Comparison of ENCODE assay signal across 27 cellular contexts in the genomic region with DNA sequence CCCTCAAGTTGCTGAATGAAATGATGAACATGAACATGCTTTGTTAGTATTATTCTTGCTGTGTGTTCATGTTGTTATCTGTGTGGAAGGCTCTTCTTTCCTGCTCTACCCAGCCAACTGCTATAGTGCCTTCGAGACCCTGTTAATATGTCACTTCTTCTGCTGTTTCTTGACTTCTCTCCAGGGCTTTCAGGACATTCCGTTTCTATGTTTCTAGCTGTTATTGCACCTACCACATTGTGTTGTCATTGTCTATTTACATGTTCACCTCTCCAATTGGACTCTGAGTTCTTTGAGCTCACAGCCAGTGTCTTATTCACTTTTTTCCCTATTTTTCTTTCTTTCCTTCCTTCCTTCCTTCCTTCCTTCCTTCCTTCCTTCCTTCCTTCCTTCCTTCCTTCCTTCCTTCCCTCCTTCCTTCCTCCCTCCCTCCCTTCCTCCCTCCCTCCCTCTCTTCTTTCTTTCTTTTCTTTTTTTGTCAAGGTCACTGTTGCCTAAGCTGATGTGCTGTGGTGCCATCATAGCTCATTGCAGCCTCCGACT.
"Had no signal": no experiment of that assay in that cellular context is flagged by ENCODE, and none has a peak within 500 bp of the region (broad histone marks: within the 10 kb centered on the region; RNA-seq: fewer than 3 reads in every experiment).

No MANE protein-coding gene starts in this region.

- H3K4me3 ChIP-seq: left lung, lower lobe of right lung, pancreas, prostate gland, right lobe of liver, smooth muscle cell, tibial nerve, uterus had no signal

- H3K4me2 ChIP-seq: smooth muscle cell had no signal

- H3K4me3 Mint-ChIP-seq: mesothelial cell of epicardium; naive B cell; natural killer cell treated with Interleukin-12 subunit alpha and Interleukin-12 subunit beta and Interleukin-15 and Interleukin-18, amount 100 ng/mL, for 72 hours; stimulated activated memory B cell treated with anti-CD40 and anti-IgM and Interleukin-4, amounts not matched to agents 10 μg/mL and 1 μg/mL and 100 μg/mL, for 72 hours; stimulated activated naive CD8-positive, alpha-beta T cell treated with anti-CD3 and anti-CD28 coated beads, Interleukin-15, amount 100 ng/mL, for 72 hours; type B pancreatic cell had no signal

- H3K4me1 ChIP-seq: left lung, prostate gland, uterus had no signal

- H3K9me3 ChIP-seq: left lung, lower lobe of right lung, pancreas, prostate gland, right lobe of liver, tibial nerve, uterus had no signal

- H3K27me3 ChIP-seq: right lobe of liver, uterus had no signal

- FAIRE-seq: keratinocyte, pancreas had no signal

- H3K27ac ChIP-seq: left lung, lower lobe of right lung, pancreas, prostate gland, right lobe of liver, tibial nerve, uterus had no signal

- H3K9me3 Mint-ChIP-seq: mesothelial cell of epicardium; natural killer cell treated with Interleukin-12 subunit alpha and Interleukin-12 subunit beta and Interleukin-15 and Interleukin-18, amount 100 ng/mL, for 72 hours; stimulated activated naive CD8-positive, alpha-beta T cell treated with anti-CD3 and anti-CD28 coated beads, Interleukin-15, amount 100 ng/mL, for 72 hours; type B pancreatic cell had no signal

- DNase-seq: hippocampal formation; kidney glomerular epithelial cell; left cardiac atrium; left lung; lower lobe of right lung; mesendoderm; naive B cell; nucleus accumbens; pancreas; posterior cingulate gyrus; right lobe of liver; stimulated activated CD4-positive, alpha-beta T cell treated with anti-CD3 and anti-CD28 coated beads, Interleukin-1b, Interleukin-23, amount 100 ng/mL, for 48 hours; stimulated activated CD4-positive, alpha-beta T cell treated with anti-CD3 and anti-CD28 coated beads, Interleukin-2, amount 100 ng/mL, for 48 hours; stimulated activated CD4-positive, alpha-beta T cell treated with anti-CD3 and anti-CD28 coated beads, Interleukin-4, amount 100 ng/mL, for 4 hours; stimulated activated CD8-positive, alpha-beta memory T cell treated with anti-CD3 and anti-CD28 coated beads, Interleukin-4, amount 100 ng/mL, for 48 hours; stimulated activated naive CD4-positive, alpha-beta T cell treated with Interleukin-2 at 50 U/mL for 16 hours; stimulated activated naive CD8-positive, alpha-beta T cell treated with anti-CD3 and anti-CD28 coated beads, Interleukin-15, amount 100 ng/mL, for 72 hours; substantia nigra; uterus had no signal

- ATAC-seq: left cardiac atrium; left lung; lower lobe of right lung; natural killer cell treated with Interleukin-12 subunit alpha and Interleukin-12 subunit beta and Interleukin-15 and Interleukin-18, amount 100 ng/mL, for 72 hours; pancreas; stimulated activated memory B cell treated with anti-CD40 and anti-IgM and Interleukin-4, amounts not matched to agents 10 μg/mL and 1 μg/mL and 100 μg/mL, for 72 hours; stimulated activated naive CD8-positive, alpha-beta T cell treated with anti-CD3 and anti-CD28 coated beads, Interleukin-15, amount 100 ng/mL, for 72 hours had no signal

- H3K36me3 ChIP-seq: left lung, lower lobe of right lung, pancreas, prostate gland, right lobe of liver, tibial nerve, uterus had no signal

- H3K36me3 Mint-ChIP-seq: mesothelial cell of epicardium; naive B cell; natural killer cell treated with Interleukin-12 subunit alpha and Interleukin-12 subunit beta and Interleukin-15 and Interleukin-18, amount 100 ng/mL, for 72 hours; stimulated activated memory B cell treated with anti-CD40 and anti-IgM and Interleukin-4, amounts not matched to agents 10 μg/mL and 1 μg/mL and 100 μg/mL, for 72 hours; type B pancreatic cell had no signal

- H3K27ac Mint-ChIP-seq: natural killer cell treated with Interleukin-12 subunit alpha and Interleukin-12 subunit beta and Interleukin-15 and Interleukin-18, amount 100 ng/mL, for 72 hours; stimulated activated memory B cell treated with anti-CD40 and anti-IgM and Interleukin-4, amounts not matched to agents 10 μg/mL and 1 μg/mL and 100 μg/mL, for 72 hours; type B pancreatic cell had no signal
